Comparison of ENCODE assay signal across 28 cellular contexts in the genomic region with DNA sequence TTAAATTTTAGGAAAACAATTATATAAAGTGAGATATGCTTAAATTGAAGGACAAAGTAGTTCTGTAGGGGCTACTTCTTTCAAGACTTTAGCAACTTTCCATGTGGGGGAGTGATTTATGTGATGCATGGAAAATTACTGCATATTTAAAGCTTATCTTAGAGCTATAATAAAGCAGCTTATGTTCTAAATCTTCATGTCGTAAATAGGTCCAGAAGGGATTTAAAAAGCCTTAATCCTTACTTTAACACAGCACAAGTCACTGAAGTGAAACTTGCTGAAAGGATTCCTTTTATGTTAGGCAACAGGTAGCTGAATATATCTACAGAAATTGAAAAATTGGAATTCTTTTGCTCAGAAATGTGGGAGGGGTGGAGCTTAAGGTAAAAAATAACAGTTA.
"Had no signal": no experiment of that assay in that cellular context is flagged by ENCODE, and none has a peak within 500 bp of the region (broad histone marks: within the 10 kb centered on the region; RNA-seq: fewer than 3 reads in every experiment).

No MANE protein-coding gene starts in this region.

- ATAC-seq: left colon; naive thymus-derived CD4-positive, alpha-beta T cell; sciatic nerve; stimulated activated effector memory CD8-positive, alpha-beta T cell treated with anti-CD3 and anti-CD28 coated beads, Interleukin-12 subunit alpha, Interleukin-12 subunit beta, amount 100 ng/mL, for 72 hours; stimulated activated naive CD8-positive, alpha-beta T cell treated with anti-CD3 and anti-CD28 coated beads, Interleukin-15, Interleukin-2, amounts not matched to agents 100 U/mL and 50 U/mL, for 24 hours had no signal

- H3K36me3 Mint-ChIP-seq: immature natural killer cell; naive thymus-derived CD4-positive, alpha-beta T cell; neural progenitor cell; stimulated activated effector memory CD8-positive, alpha-beta T cell treated with anti-CD3 and anti-CD28 coated beads, Interleukin-12 subunit alpha, Interleukin-12 subunit beta, amount 100 ng/mL, for 72 hours; type B pancreatic cell had no signal

- H3K9me3 ChIP-seq: esophagus muscularis mucosa, right atrium auricular region, testis, tibial artery had no signal

- H3K4me1 Mint-ChIP-seq: immature natural killer cell; naive thymus-derived CD4-positive, alpha-beta T cell; stimulated activated effector memory CD8-positive, alpha-beta T cell treated with anti-CD3 and anti-CD28 coated beads, Interleukin-12 subunit alpha, Interleukin-12 subunit beta, amount 100 ng/mL, for 72 hours had no signal

- H3K9me3 Mint-ChIP-seq: nephron, neural progenitor cell, type B pancreatic cell had no signal

- H3K27ac Mint-ChIP-seq: immature natural killer cell; naive thymus-derived CD4-positive, alpha-beta T cell; nephron; neural progenitor cell; progenitor cell of endocrine pancreas; stimulated activated effector memory CD8-positive, alpha-beta T cell treated with anti-CD3 and anti-CD28 coated beads, Interleukin-12 subunit alpha, Interleukin-12 subunit beta, amount 100 ng/mL, for 72 hours; type B pancreatic cell had no signal

- H3K27me3 ChIP-seq: esophagus muscularis mucosa, neural progenitor cell, right atrium auricular region, testis, tibial artery had no signal

- H3K4me3 Mint-ChIP-seq: immature natural killer cell; naive thymus-derived CD4-positive, alpha-beta T cell; nephron; neural progenitor cell; stimulated activated effector memory CD8-positive, alpha-beta T cell treated with anti-CD3 and anti-CD28 coated beads, Interleukin-12 subunit alpha, Interleukin-12 subunit beta, amount 100 ng/mL, for 72 hours; type B pancreatic cell had no signal

- H3K4me1 ChIP-seq: esophagus muscularis mucosa, neural progenitor cell, parathyroid adenoma, right atrium auricular region, testis, tibial artery had no signal

- H3K27ac ChIP-seq: coronary artery, esophagus muscularis mucosa, neural progenitor cell, parathyroid adenoma, right atrium auricular region, testis, tibial artery had no signal

- DNase-seq: dermis blood vessel endothelial cell; effector memory CD4-positive, alpha-beta T cell; foreskin melanocyte; hypothalamus; immature natural killer cell; islet precursor cell; kidney glomerular epithelial cell; left colon; mesenchymal stem cell; midbrain; naive thymus-derived CD4-positive, alpha-beta T cell; stimulated activated CD4-positive, alpha-beta T cell treated with anti-CD3 and anti-CD28 coated beads, Interleukin-2, amount 100 ng/mL, for 24 hours; stimulated activated CD4-positive, alpha-beta T cell treated with anti-CD3 and anti-CD28 coated beads, Interleukin-4, amount 100 ng/mL, for 24 hours; stimulated activated naive CD8-positive, alpha-beta T cell treated with anti-CD3 and anti-CD28 coated beads, Interleukin-15, Interleukin-2, amounts not matched to agents 100 U/mL and 50 U/mL, for 24 hours; substantia nigra; testis; tibial artery had no signal

- H3K27me3 Mint-ChIP-seq: naive thymus-derived CD4-positive, alpha-beta T cell had no signal

- H3K36me3 ChIP-seq: esophagus muscularis mucosa, neural progenitor cell, right atrium auricular region, tibial artery had no signal

- H3K4me3 ChIP-seq: coronary artery, esophagus muscularis mucosa, lung, neural progenitor cell, right atrium auricular region, testis, tibial artery had no signal
